ENCODE assay signal across 13 cellular contexts in genomic region chr21:36207577-36208320, GRCh38. TPM values are rescaled to one million over a fixed set of nuclear protein-coding genes. Genes with fewer than 3 reads are reported as not detected.
A peak's percentile ranks its signal among the peaks of the same experiment; 100 is the strongest.
DNase-seq lines count a peak whose midpoint lies in the region; ATAC-seq and TF ChIP-seq lines count a peak whose summit lies in the region.
"Had no signal": no experiment of that assay in that cellular context is flagged by ENCODE, and none has a peak within 500 bp of the region (broad histone marks: within the 10 kb centered on the region; RNA-seq: fewer than 3 reads in every experiment).

No MANE protein-coding gene starts in this region.

- no peak overlapping the region for H3T11ph ChIP-seq in H9 (ENCODE audit: low read length)

- peak overlapping the region; percentile 52 for H3K27ac ChIP-seq in AG04450 (ENCODE audit: low read depth, low read length)
- no peak overlapping the region for H3K27ac ChIP-seq in H9 (ENCODE audit: insufficient read length, low read depth, low read length)
- H3K27ac ChIP-seq in CD8-positive, alpha-beta memory T cell (ENCODE audit: low read depth, low read length): no peak overlapping the region

- H3K18ac ChIP-seq in H9 (ENCODE audit: insufficient read length, low read depth, low read length): no peak overlapping the region

- H2BK15ac ChIP-seq in H9 (ENCODE audit: low read depth, low read length): no peak overlapping the region

- no peaks in the 10 kb centered on the region for H3K27me3 ChIP-seq in AG04450 (ENCODE audit: control insufficient read depth, insufficient read depth, low read length)
- no peaks in the 10 kb centered on the region for H3K27me3 ChIP-seq in H9 (ENCODE audit: insufficient read depth, low read length)
- H3K27me3 ChIP-seq in CD8-positive, alpha-beta memory T cell (ENCODE audit: insufficient read depth, low read length, poor library complexity, severe bottlenecking): no peaks in the 10 kb centered on the region
- H3K27me3 ChIP-seq: dorsolateral prefrontal cortex had no signal

- no CpG with 5 or more reads among the region's 15 CpGs for WGBS in H9 (ENCODE audit: extremely low coverage, insufficient read length, low lambda C conversion rate)

- H3K23ac ChIP-seq in H9 (ENCODE audit: insufficient read length, low read depth, low read length): no peak overlapping the region

- H2BK20ac ChIP-seq in H9 (ENCODE audit: low read depth, low read length, poor library complexity, severe bottlenecking): no peak overlapping the region

- H4K20me1 ChIP-seq in H9 (ENCODE audit: control insufficient read depth, insufficient read depth, insufficient read length): no peaks in the 10 kb centered on the region

- no peak overlapping the region for H2BK12ac ChIP-seq in H9 (ENCODE audit: insufficient read length, low read depth, low read length)

- no peaks in the 10 kb centered on the region for H3K79me2 ChIP-seq in H9 (ENCODE audit: insufficient read depth, low read length)

- H2AFZ ChIP-seq in H9 (ENCODE audit: low read length): no peak overlapping the region

- peaks cover 8% of the 10 kb centered on the region for H3K36me3 ChIP-seq in CD8-positive, alpha-beta memory T cell (ENCODE audit: insufficient read depth, low read length)

- no peak overlapping the region for H2BK5ac ChIP-seq in H9 (ENCODE audit: insufficient read length, low read length)

- H3K79me1 ChIP-seq in H9 (ENCODE audit: insufficient read depth, low read depth, low read length, poor library complexity, severe bottlenecking): no peaks in the 10 kb centered on the region

- no peaks in the 10 kb centered on the region for H3K4me1 ChIP-seq in H9 (ENCODE audit: insufficient read depth, low read length)
- H3K4me1 ChIP-seq in CD8-positive, alpha-beta memory T cell (ENCODE audit: insufficient read depth, low read length): no peaks in the 10 kb centered on the region

- H4K91ac ChIP-seq in H9 (ENCODE audit: insufficient read length, low read depth, low read length): no peak overlapping the region

- H4K5ac ChIP-seq in H9 (ENCODE audit: insufficient read length, low read depth, low read length): no peak overlapping the region

- no peak overlapping the region for H2BK120ac ChIP-seq in H9 (ENCODE audit: low read depth, low read length, poor library complexity, severe bottlenecking)

- H2AK5ac ChIP-seq in H9 (ENCODE audit: insufficient read length, low read length): no peak overlapping the region

- peaks cover 13 to 21% of the 10 kb centered on the region in 2 experiments for H3K4me1 Mint-ChIP-seq in H9
- H3K4me1 Mint-ChIP-seq in WTC11: peaks cover 13% of the 10 kb centered on the region
- peaks cover 0 to 18% (median 10%) of the 10 kb centered on the region in 3 donors for H3K4me1 Mint-ChIP-seq in CD8-positive, alpha-beta memory T cell

- POLR2A ChIA-PET in AG04450 (lab: Yijun Ruan, JAX) (interaction anchor here (0.7 to 1.2 kb wide), 2 partner anchors 16 to 112 kb away, joined by 3 to 7 read pairs; partner anchors contain the start of gene MORC3), WTC11 (lab: Charles Lee) (interaction anchor here (0.7 kb wide), 2 partner anchors 26 to 52 kb away, joined by 4 read pairs; no protein-coding TSS in a partner anchor)
- POLR2A ChIA-PET in CD8-positive, alpha-beta memory T cell (lab: Charles Lee): no interaction called here

- H3K4me3 Mint-ChIP-seq in H9 (no peak overlapping the region), WTC11 (no peak overlapping the region)
- H3K4me3 Mint-ChIP-seq in CD8-positive, alpha-beta memory T cell: no peak overlapping the region
- H3K4me3 Mint-ChIP-seq: CD4-positive, CD25-positive, alpha-beta regulatory T cell; stimulated activated naive CD8-positive, alpha-beta T cell treated with anti-CD3 and anti-CD28 coated beads, Interleukin-15, Interleukin-2, amounts not matched to agents 100 ng/mL and 50 ng/mL, for 24 hours had no signal

- DNase-seq in AG04450 (ENCODE audit: low read depth, low spot score) (no peak), H9 (no peak), WTC11 (ENCODE audit: low spot score) (no peak), glomerular visceral epithelial cell (ENCODE audit: extremely low spot score) (peak; percentile 86), NCI-H748 (lab: John Stamatoyannopoulos, UW; ENCODE audit: unreplicated experiment) (no peak), SIG-M5 (lab: John Stamatoyannopoulos, UW) (no peak)
- DNase-seq in CD8-positive, alpha-beta memory T cell: no peak
- DNase-seq: CD4-positive, CD25-positive, alpha-beta regulatory T cell; hypothalamus; NCI-H1092 treated with DMSO at 0.1 percent for 48 hours had no signal

- H3K9me3 Mint-ChIP-seq in H9 (no peaks in the 10 kb centered on the region), WTC11 (no peaks in the 10 kb centered on the region)
- H3K9me3 Mint-ChIP-seq in CD8-positive, alpha-beta memory T cell: no peaks in the 10 kb centered on the region
- H3K9me3 Mint-ChIP-seq: CD4-positive, CD25-positive, alpha-beta regulatory T cell; stimulated activated naive CD8-positive, alpha-beta T cell treated with anti-CD3 and anti-CD28 coated beads, Interleukin-15, Interleukin-2, amounts not matched to agents 100 ng/mL and 50 ng/mL, for 24 hours had no signal

- CTCF ChIA-PET in AG04450 (lab: Charles Lee): interaction anchor here (0.9 kb wide), 1 partner anchor 66 kb away, joined by 3 read pairs; no protein-coding TSS in a partner anchor
- CTCF ChIA-PET in WTC11 (lab: Charles Lee): interaction anchor here (1.8 kb wide), 1 partner anchor 56 kb away, joined by 3 read pairs; no protein-coding TSS in a partner anchor
- CTCF ChIA-PET in CD8-positive, alpha-beta memory T cell (lab: Charles Lee): no interaction called here

- no peak overlapping the region for H3K9ac ChIP-seq in H9 (ENCODE audit: extremely low read depth, insufficient read length, low read length)

- no peak overlapping the region for H3K4me3 ChIP-seq in AG04450 (ENCODE audit: low read depth, low read length)
- H3K4me3 ChIP-seq in CD8-positive, alpha-beta memory T cell (ENCODE audit: low read length): no peak overlapping the region
- H3K4me3 ChIP-seq: dorsolateral prefrontal cortex had no signal

- H3K14ac ChIP-seq in H9 (ENCODE audit: insufficient read depth, low read length): no peak overlapping the region; the same call in 1 of the 2 replicates

- no peaks in the 10 kb centered on the region for H3K23me2 ChIP-seq in H9 (ENCODE audit: insufficient read length, low read depth, low read length, poor library complexity, severe bottlenecking)

- H3K9me3 ChIP-seq in AG04450 (ENCODE audit: control insufficient read depth, insufficient read depth, low read length): no peaks in the 10 kb centered on the region; the same call in 1 of the 2 replicates
- no peaks in the 10 kb centered on the region for H3K9me3 ChIP-seq in H9 (ENCODE audit: control insufficient read depth, low read depth, low read length)
- H3K9me3 ChIP-seq in CD8-positive, alpha-beta memory T cell (ENCODE audit: low read length): no peaks in the 10 kb centered on the region

- H3K27ac Mint-ChIP-seq in H9 (peak overlapping the region in 2 of 3 experiments; percentile 16 to 35; a peak in 3 of 7 replicates), WTC11 (peak overlapping the region; percentile 55)
- peak overlapping the region in 1 of 8 donors; percentile 9 for H3K27ac Mint-ChIP-seq in CD8-positive, alpha-beta memory T cell
- H3K27ac Mint-ChIP-seq: stimulated activated naive CD8-positive, alpha-beta T cell treated with anti-CD3 and anti-CD28 coated beads, Interleukin-15, Interleukin-2, amounts not matched to agents 100 ng/mL and 50 ng/mL, for 24 hours had no signal

- ATAC-seq in WTC11 (no peak), HG02981 (IDR thresholded peaks at IDR 0.05; ENCODE audit: unreplicated experiment) (no peak)

- H3K4me2 ChIP-seq in H9 (ENCODE audit: insufficient read depth, insufficient read length, low read length): no peak overlapping the region

- H3K27me3 Mint-ChIP-seq in H9 (ENCODE audit: low read depth): no peaks in the 10 kb centered on the region
- no peaks in the 10 kb centered on the region for H3K27me3 Mint-ChIP-seq in WTC11 (ENCODE audit: low read depth)
- H3K27me3 Mint-ChIP-seq in CD8-positive, alpha-beta memory T cell: no peaks in the 10 kb centered on the region
- H3K27me3 Mint-ChIP-seq: CD4-positive, CD25-positive, alpha-beta regulatory T cell; stimulated activated naive CD8-positive, alpha-beta T cell treated with anti-CD3 and anti-CD28 coated beads, Interleukin-15, Interleukin-2, amounts not matched to agents 100 ng/mL and 50 ng/mL, for 24 hours had no signal

- H3K36me3 Mint-ChIP-seq in H9 (ENCODE audit: insufficient read depth in 1 of 3, low read depth in 3 of 3): peaks cover 0 to 3% (median 0%) of the 10 kb centered on the region in 3 experiments; a peak in 3 of 7 replicates
- no peaks in the 10 kb centered on the region for H3K36me3 Mint-ChIP-seq in WTC11
- peaks cover 0 to 56% (median 16%) of the 10 kb centered on the region in 3 donors for H3K36me3 Mint-ChIP-seq in CD8-positive, alpha-beta memory T cell

- H3K4ac ChIP-seq in H9 (ENCODE audit: low read depth, low read length): no peak overlapping the region

- no peak overlapping the region for H4K8ac ChIP-seq in H9 (replicated peaks; ENCODE audit: insufficient read length, low read depth, low read length)

- H3K56ac ChIP-seq in H9 (ENCODE audit: insufficient read length, low read depth, low read length): no peak overlapping the region

- TF ChIP-seq CTCF in AG04450 (IDR thresholded peaks at IDR 0.05; ENCODE audit: low read depth, low read length): no peak
- no peak for TF ChIP-seq CTCF in H9 (conservative IDR thresholded peaks at IDR 0.05)
- TF ChIP-seq CTCF in WTC11 (IDR thresholded peaks at IDR 0.05): no peak

TF ChIP-seq in WTC11, 78 proteins besides CTCF, POLR2A, EP300 and RAD21 (continues in another document):
- no peak for TF ChIP-seq ZNF263 (CRISPR knock-in tag; IDR thresholded peaks at IDR 0.05; ENCODE audit: low read depth)
- no peak for TF ChIP-seq CDX4 (CRISPR knock-in tag; IDR thresholded peaks at IDR 0.05; ENCODE audit: borderline replicate concordance)
- TF ChIP-seq TP53 (CRISPR knock-in tag; IDR thresholded peaks at IDR 0.05): no peak

RNA-seq across cellular contexts. Expression of gene DOP1B, which starts 51.1 kb away (rescaled TPM):
- 7.3 and 8.9 TPM in 2 replicates for polyA plus RNA-seq in AG04450 (2011; rRNA removed)
- polyA minus RNA-seq in AG04450 (2011; rRNA and poly(A)+ RNA removed): 11.9 and 12.9 TPM in 2 replicates
- 8.7 and 10.0 TPM in 2 replicates for total RNA-seq in H9 (2021)
- 8.3 to 11.4 TPM (median 9.1 TPM) in 3 replicates for total RNA-seq in WTC11 (2021)
- 10 to 100 TPM; 12.1 to 15.2 TPM for total RNA-seq in CD8-positive, alpha-beta memory T cell
- polyA plus RNA-seq in CD8-positive, alpha-beta memory T cell: 12.0 TPM
